In the genomic region with DNA sequence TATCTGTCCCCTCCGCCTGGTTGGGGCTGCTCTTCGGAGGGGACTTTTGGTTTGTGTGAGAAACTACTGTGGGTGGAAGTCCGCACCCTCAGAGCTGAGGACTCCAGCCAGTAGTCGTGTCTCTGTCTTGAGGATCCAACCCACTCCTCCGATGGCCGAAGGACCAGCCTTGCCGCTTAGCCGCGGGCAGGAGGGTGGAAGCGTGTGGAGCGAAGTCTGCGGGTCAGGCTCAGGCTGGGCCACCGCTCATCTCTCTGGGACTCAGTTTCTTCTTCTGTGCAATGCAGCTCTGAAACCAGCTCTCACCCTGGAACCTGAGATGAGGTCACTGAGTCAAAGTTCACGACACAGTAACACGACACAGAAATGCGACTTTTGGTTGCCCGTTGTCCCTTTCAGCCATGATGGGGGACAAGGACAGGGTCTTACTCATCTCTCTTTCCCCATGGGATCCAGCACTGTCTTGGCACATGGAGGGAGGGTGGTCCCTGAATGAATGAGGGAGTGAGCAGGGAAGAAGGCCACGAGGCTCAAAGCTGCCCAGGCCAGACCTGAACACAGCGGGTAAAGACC, we compare ENCODE assay signal across 14 cellular contexts.
"Had no signal": no experiment of that assay in that cellular context is flagged by ENCODE, and none has a peak within 500 bp of the region (broad histone marks: within the 10 kb centered on the region; RNA-seq: fewer than 3 reads in every experiment).

No MANE protein-coding gene starts in this region.

- H3K27me3 ChIP-seq: testis had no signal

- H3K4me3 Mint-ChIP-seq: memory B cell; natural killer cell treated with Interleukin-12 subunit alpha and Interleukin-12 subunit beta and Interleukin-15 and Interleukin-18, amount 100 ng/mL, for 72 hours; neural crest cell; stimulated activated memory B cell treated with anti-CD40 and anti-IgM and Interleukin-4, amounts not matched to agents 10 μg/mL and 1 μg/mL and 100 μg/mL, for 72 hours; type B pancreatic cell had no signal

- H3K27ac ChIP-seq: coronary artery, lower lobe of right lung, psoas muscle, skin epidermis, spleen, testis, tibial artery had no signal

- FAIRE-seq: frontal cortex had no signal

- H3K4me3 ChIP-seq: coronary artery, lower lobe of right lung, psoas muscle, skin epidermis, spleen, testis, tibial artery had no signal

- DNase-seq: lower lobe of right lung, spleen had no signal

- H3K9me3 Mint-ChIP-seq: memory B cell; natural killer cell treated with Interleukin-12 subunit alpha and Interleukin-12 subunit beta and Interleukin-15 and Interleukin-18, amount 100 ng/mL, for 72 hours; neural crest cell; stimulated activated memory B cell treated with anti-CD40 and anti-IgM and Interleukin-4, amounts not matched to agents 10 μg/mL and 1 μg/mL and 100 μg/mL, for 72 hours; type B pancreatic cell had no signal

- H3K27ac Mint-ChIP-seq: memory B cell; natural killer cell treated with Interleukin-12 subunit alpha and Interleukin-12 subunit beta and Interleukin-15 and Interleukin-18, amount 100 ng/mL, for 72 hours; stimulated activated memory B cell treated with anti-CD40 and anti-IgM and Interleukin-4, amounts not matched to agents 10 μg/mL and 1 μg/mL and 100 μg/mL, for 72 hours; type B pancreatic cell had no signal

- H3K36me3 ChIP-seq: lower lobe of right lung, spleen, tibial artery had no signal

- H3K36me3 Mint-ChIP-seq: memory B cell; natural killer cell treated with Interleukin-12 subunit alpha and Interleukin-12 subunit beta and Interleukin-15 and Interleukin-18, amount 100 ng/mL, for 72 hours; stimulated activated memory B cell treated with anti-CD40 and anti-IgM and Interleukin-4, amounts not matched to agents 10 μg/mL and 1 μg/mL and 100 μg/mL, for 72 hours; type B pancreatic cell had no signal

- H3K9me3 ChIP-seq: lower lobe of right lung, psoas muscle, spleen, testis, tibial artery had no signal

- ATAC-seq: stimulated activated naive CD8-positive, alpha-beta T cell treated with anti-CD3 and anti-CD28 coated beads, Interleukin-15, Interleukin-2, amounts not matched to agents 100 U/mL and 50 U/mL, for 24 hours had no signal

- H3K4me1 ChIP-seq: lower lobe of right lung, psoas muscle had no signal
